8 cellular contexts compared by ENCODE assay signal in genomic region chr15:40569139-40569953, GRCh38. TPM values are rescaled to one million over a fixed set of nuclear protein-coding genes. Genes with fewer than 3 reads are reported as not detected.
DNase-seq lines count a peak whose midpoint lies in the region; ATAC-seq and TF ChIP-seq lines count a peak whose summit lies in the region.

A gene with protein sequence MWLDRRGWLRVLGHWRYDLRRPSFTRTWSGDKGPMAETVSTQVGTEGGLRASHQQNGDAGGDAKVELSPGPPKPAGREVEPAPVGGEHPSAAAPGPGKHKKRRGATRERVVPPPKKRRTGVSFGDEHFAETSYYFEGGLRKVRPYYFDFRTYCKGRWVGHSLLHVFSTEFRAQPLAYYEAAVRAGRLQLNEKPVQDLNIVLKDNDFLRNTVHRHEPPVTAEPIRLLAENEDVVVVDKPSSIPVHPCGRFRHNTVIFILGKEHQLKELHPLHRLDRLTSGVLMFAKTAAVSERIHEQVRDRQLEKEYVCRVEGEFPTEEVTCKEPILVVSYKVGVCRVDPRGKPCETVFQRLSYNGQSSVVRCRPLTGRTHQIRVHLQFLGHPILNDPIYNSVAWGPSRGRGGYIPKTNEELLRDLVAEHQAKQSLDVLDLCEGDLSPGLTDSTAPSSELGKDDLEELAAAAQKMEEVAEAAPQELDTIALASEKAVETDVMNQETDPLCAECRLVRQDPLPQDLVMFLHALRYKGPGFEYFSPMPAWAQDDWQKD (plus strand): TSS chr15:40569299. CDS start chr15:40569338, 39 bp downstream.

- H3K9me3 ChIP-seq in DND-41 (ENCODE audit: insufficient read depth, low read length, severe bottlenecking) (no peaks in the 10 kb centered on the region), H9 (ENCODE audit: control insufficient read depth, low read depth, low read length) (no peaks in the 10 kb centered on the region), SK-N-SH (no peaks in the 10 kb centered on the region)

- H3T11ph ChIP-seq in H9 (ENCODE audit: low read length): no peak within 1 kb of the TSS

- no peak within 1 kb of the TSS for H2BK12ac ChIP-seq in H9 (ENCODE audit: insufficient read length, low read depth, low read length)

- no peaks in the 10 kb centered on the region; a peak in 1 of 5 replicates for H3K9me3 Mint-ChIP-seq in H9
- no peaks in the 10 kb centered on the region for H3K9me3 Mint-ChIP-seq in activated naive CD4-positive, alpha-beta T cell treated with anti-CD3 and anti-CD28 coated beads for 36 hours

- no peak within 1 kb of the TSS for H2BK5ac ChIP-seq in H9 (ENCODE audit: insufficient read length, low read length)

- H4K91ac ChIP-seq in H9 (ENCODE audit: insufficient read length, low read depth, low read length): no peak within 1 kb of the TSS

- TF ChIP-seq RAD21 in SK-N-SH (IDR thresholded peaks at IDR 0.05; ENCODE audit: low read length): no peak

- peaks cover under 1% of the 10 kb centered on the region for H3K23me2 ChIP-seq in H9 (ENCODE audit: insufficient read length, low read depth, low read length, poor library complexity, severe bottlenecking)

- peak in 1 of 2 experiments; percentile 6; a peak in 1 of 4 replicates for TF ChIP-seq EP300 in SK-N-SH (IDR thresholded peaks at IDR 0.05; ENCODE audit: borderline replicate concordance in 1 of 2, low read depth in 1 of 2, low read length in 1 of 2)

- no CpG with 5 or more reads among the region's 61 CpGs for WGBS in H9 (ENCODE audit: extremely low coverage, insufficient read length, low lambda C conversion rate)
- 1% methylated on average over 40 of the region's 61 CpGs for WGBS in SK-N-SH (ENCODE audit: low lambda C conversion rate)

- peaks cover 2% of the 10 kb centered on the region for H3F3A ChIP-seq in SK-N-SH (replicated peaks; ENCODE audit: insufficient read depth)

- H3K4me1 Mint-ChIP-seq in H9: peaks cover 25 to 27% of the 10 kb centered on the region in 2 experiments
- peaks cover 50% of the 10 kb centered on the region for H3K4me1 Mint-ChIP-seq in activated naive CD4-positive, alpha-beta T cell treated with anti-CD3 and anti-CD28 coated beads for 36 hours (ENCODE audit: low read depth)

- H3K36me3 Mint-ChIP-seq in H9 (ENCODE audit: insufficient read depth in 1 of 3, low read depth in 3 of 3): peaks cover 13 to 27% (median 25%) of the 10 kb centered on the region in 3 experiments; a peak in 6 of 7 replicates
- peaks cover 8% of the 10 kb centered on the region for H3K36me3 Mint-ChIP-seq in activated naive CD4-positive, alpha-beta T cell treated with anti-CD3 and anti-CD28 coated beads for 36 hours (ENCODE audit: low read depth)

- H3K18ac ChIP-seq in H9 (ENCODE audit: insufficient read length, low read depth, low read length): peak within 1 kb of the TSS; percentile 62

- H2BK120ac ChIP-seq in H9 (ENCODE audit: low read depth, low read length, poor library complexity, severe bottlenecking): no peak within 1 kb of the TSS

- peak within 1 kb of the TSS; percentile 94 for H3K4me2 ChIP-seq in DND-41 (ENCODE audit: insufficient read depth, low read length)
- peak within 1 kb of the TSS; percentile 93 for H3K4me2 ChIP-seq in H9 (ENCODE audit: insufficient read depth, insufficient read length, low read length)
- peak within 1 kb of the TSS; percentile 97 for H3K4me2 ChIP-seq in SK-N-SH

- peak within 1 kb of the TSS; percentile 72 to 99 (median 96) for H3K27ac Mint-ChIP-seq in H9
- peak within 1 kb of the TSS; percentile 92 for H3K27ac Mint-ChIP-seq in activated naive CD4-positive, alpha-beta T cell treated with anti-CD3 and anti-CD28 coated beads for 36 hours

- no peak within 1 kb of the TSS for H3K23ac ChIP-seq in H9 (ENCODE audit: insufficient read length, low read depth, low read length)

- peak within 1 kb of the TSS; percentile 97 to 99; a peak in 3 of 4 replicates for H3K4me3 ChIP-seq in DND-41 (ENCODE audit: low read depth in 1 of 2, low read length in 2 of 2)
- peak within 1 kb of the TSS; percentile 85 to 88 for H3K4me3 ChIP-seq in SK-N-SH (ENCODE audit: low read depth in 2 of 2, low read length in 1 of 2)

- peak within 1 kb of the TSS; percentile 98 for H2AFZ ChIP-seq in DND-41 (ENCODE audit: low read depth, low read length)
- no peak within 1 kb of the TSS for H2AFZ ChIP-seq in H9 (ENCODE audit: low read length)
- H2AFZ ChIP-seq in SK-N-SH (ENCODE audit: low read depth): peak within 1 kb of the TSS; percentile 99

- intact Hi-C loops in activated naive CD4-positive, alpha-beta T cell treated with anti-CD3 and anti-CD28 coated beads for 36 hours (cut with micrococcal nuclease): loop anchor here (1.0 to 5.0 kb wide), 6 partner anchors 25 to 548 kb away; partner anchors contain the start of genes DNAJC17, INO80, KNL1 and RAD51

- no peak within 1 kb of the TSS for H2AK5ac ChIP-seq in H9 (ENCODE audit: insufficient read length, low read length)

- H3K79me2 ChIP-seq in DND-41 (ENCODE audit: insufficient read depth, low read length) (peaks cover 31% of the 10 kb centered on the region), H9 (ENCODE audit: insufficient read depth, low read length) (peaks cover 6% of the 10 kb centered on the region; the same call in 1 of the 2 replicates), SK-N-SH (ENCODE audit: insufficient read depth) (peaks cover 35% of the 10 kb centered on the region)

- H4K20me1 ChIP-seq in DND-41 (ENCODE audit: insufficient read depth, low read length): peaks cover 9% of the 10 kb centered on the region; the same call in 1 of the 2 replicates
- H4K20me1 ChIP-seq in H9 (ENCODE audit: control insufficient read depth, insufficient read depth, insufficient read length): no peaks in the 10 kb centered on the region
- H4K20me1 ChIP-seq in SK-N-SH (ENCODE audit: insufficient read depth): no peaks in the 10 kb centered on the region

- H3K27me3 Mint-ChIP-seq in H9 (ENCODE audit: low read depth): peaks cover 2% of the 10 kb centered on the region; the same call in 1 of the 2 replicates
- H3K27me3 Mint-ChIP-seq in activated naive CD4-positive, alpha-beta T cell treated with anti-CD3 and anti-CD28 coated beads for 36 hours (ENCODE audit: low read depth): no peaks in the 10 kb centered on the region

- peaks cover 27% of the 10 kb centered on the region for H3K36me3 ChIP-seq in DND-41 (ENCODE audit: insufficient read depth, low read length)
- H3K36me3 ChIP-seq in SK-N-SH (replicated peaks in 1 of 2; ENCODE audit: control insufficient read depth in 1 of 2, insufficient read depth in 2 of 2, low read length in 1 of 2): peaks cover 12 to 14% of the 10 kb centered on the region in 2 experiments

- no peak within 1 kb of the TSS for H3K56ac ChIP-seq in H9 (ENCODE audit: insufficient read length, low read depth, low read length)

- peak; percentile 69 for ATAC-seq in DND-41 (ENCODE audit: insufficient read depth, low read depth)

- H3K9ac ChIP-seq in DND-41 (ENCODE audit: low read depth, low read length) (peak within 1 kb of the TSS; percentile 66), H9 (ENCODE audit: extremely low read depth, insufficient read length, low read length) (peak within 1 kb of the TSS; percentile 63), SK-N-SH (peak within 1 kb of the TSS; percentile 74)

- no peaks in the 10 kb centered on the region for H3K79me1 ChIP-seq in H9 (ENCODE audit: insufficient read depth, low read depth, low read length, poor library complexity, severe bottlenecking)

- H4K5ac ChIP-seq in H9 (ENCODE audit: insufficient read length, low read depth, low read length): peak within 1 kb of the TSS; percentile 36

- H3K4me1 ChIP-seq in DND-41 (ENCODE audit: insufficient read depth, low read length) (peaks cover 38% of the 10 kb centered on the region), H9 (ENCODE audit: insufficient read depth, low read length) (no peaks in the 10 kb centered on the region), SK-N-SH (ENCODE audit: control insufficient read depth in 1 of 2, insufficient read depth in 2 of 2, low read depth in 1 of 2, low read length in 1 of 2) (peaks cover 4 to 10% of the 10 kb centered on the region in 2 experiments; a peak in 3 of 4 replicates)

- no peaks in the 10 kb centered on the region for H3K9me2 ChIP-seq in SK-N-SH

- peak within 1 kb of the TSS; percentile 70 for H3K27ac ChIP-seq in DND-41 (ENCODE audit: low read length)
- no peak within 1 kb of the TSS for H3K27ac ChIP-seq in H9 (ENCODE audit: insufficient read length, low read depth, low read length)
- H3K27ac ChIP-seq in SK-N-SH (ENCODE audit: low read depth in 2 of 2, low read length in 1 of 2): peak within 1 kb of the TSS; percentile 68 to 75

- no peak within 1 kb of the TSS for H4K8ac ChIP-seq in H9 (replicated peaks; ENCODE audit: insufficient read length, low read depth, low read length)

- CTCF ChIA-PET in SK-N-SH (lab: Yijun Ruan, JAX): interaction anchor here (0.8 to 1.5 kb wide), 4 partner anchors 10 to 325 kb away, joined by 3 to 5 read pairs (median 4); partner anchors contain the start of gene VPS18
- CTCF ChIA-PET in activated naive CD4-positive, alpha-beta T cell treated with anti-CD3 and anti-CD28 coated beads for 36 hours (lab: Charles Lee): interaction anchor here (0.6 to 1.2 kb wide), 11 partner anchors 13 to 662 kb away, joined by 3 to 6 read pairs (median 4); partner anchors contain the start of genes BAHD1 and CHP1

- H3K4me3 Mint-ChIP-seq in H9: peak within 1 kb of the TSS; percentile 97 to 98
- peak within 1 kb of the TSS; percentile 99 for H3K4me3 Mint-ChIP-seq in activated naive CD4-positive, alpha-beta T cell treated with anti-CD3 and anti-CD28 coated beads for 36 hours

- TF ChIP-seq CTCF in DND-41 (IDR thresholded peaks at IDR 0.05; ENCODE audit: borderline replicate concordance, extremely low read depth, low read length, poor library complexity, severe bottlenecking) (no peak), H9 (conservative IDR thresholded peaks at IDR 0.05) (no peak), SK-N-SH (IDR thresholded peaks at IDR 0.05) (no peak)

- H2BK15ac ChIP-seq in H9 (ENCODE audit: low read depth, low read length): no peak within 1 kb of the TSS

- no peak within 1 kb of the TSS for H3K4ac ChIP-seq in H9 (ENCODE audit: low read depth, low read length)

- DNase-seq in DND-41 (peak; percentile 88), H9 (peak; percentile 93), NCI-H1048 (lab: John Stamatoyannopoulos, UW) (peak; percentile 52), SK-N-SH (peak; percentile 97), germinal center (ENCODE audit: low spot score) (peak; percentile 94), nucleus accumbens (lab: John Stamatoyannopoulos, UW) (peak; percentile 20 to 96 (median 87)), superior temporal gyrus (ENCODE audit: extremely low spot score) (peak; percentile 96)
- peak; percentile 97 for DNase-seq in activated naive CD4-positive, alpha-beta T cell treated with anti-CD3 and anti-CD28 coated beads for 36 hours

- peak within 1 kb of the TSS; percentile 87 for H3K14ac ChIP-seq in H9 (ENCODE audit: insufficient read depth, low read length)

- H2BK20ac ChIP-seq in H9 (ENCODE audit: low read depth, low read length, poor library complexity, severe bottlenecking): no peak within 1 kb of the TSS

- H3K27me3 ChIP-seq in DND-41 (ENCODE audit: insufficient read depth, low read length, poor library complexity): no peaks in the 10 kb centered on the region
- no peaks in the 10 kb centered on the region for H3K27me3 ChIP-seq in H9 (ENCODE audit: insufficient read depth, low read length)
- no peaks in the 10 kb centered on the region for H3K27me3 ChIP-seq in SK-N-SH (ENCODE audit: insufficient read depth)

- POLR2A ChIA-PET in SK-N-SH (lab: Yijun Ruan, JAX): interaction anchor here (0.6 to 1.3 kb wide), 8 partner anchors 10 to 229 kb away, joined by 3 to 4 read pairs (median 4); partner anchors contain the start of genes BAHD1 and CCDC9B

RNA-seq across cellular contexts. Expression of the gene that starts here (rescaled TPM):
- 25.7 and 26.6 TPM in 2 replicates for total RNA-seq in H9 (2021)
- 10.3 and 10.8 TPM in 2 replicates for polyA plus RNA-seq in SK-N-SH (2012; rRNA removed)
- 7.0 and 9.1 TPM in 2 replicates for polyA plus RNA-seq in SK-N-SH (2012; cell fraction: cytosol; rRNA removed)
- 8.9 and 13.0 TPM in 2 replicates for polyA plus RNA-seq in SK-N-SH (2012; cell fraction: nucleus; rRNA removed)
- total RNA-seq in activated naive CD4-positive, alpha-beta T cell treated with anti-CD3 and anti-CD28 coated beads for 36 hours: 10 to 100 TPM; 10.9 to 12.6 TPM
